Comparison of ENCODE assay signal across 7 cellular contexts in genomic region chr5:148831590-148832565, GRCh38. TPM values are rescaled to one million over a fixed set of nuclear protein-coding genes. Genes with fewer than 3 reads are reported as not detected.
DNase-seq lines count a peak whose midpoint lies in the region; ATAC-seq and TF ChIP-seq lines count a peak whose summit lies in the region.

No MANE protein-coding gene starts in this region.

- peak overlapping the region; percentile 82 for H3K27ac Mint-ChIP-seq in stimulated activated memory B cell treated with anti-CD40 and anti-IgM and Interleukin-4, amounts not matched to agents 10 μg/mL and 1 μg/mL and 100 μg/mL, for 72 hours
- H3K27ac Mint-ChIP-seq in glutamatergic neuron (ENCODE audit: unreplicated experiment), result no peak overlapping the region

- no peaks in the 10 kb centered on the region for H3K27me3 Mint-ChIP-seq in stimulated activated memory B cell treated with anti-CD40 and anti-IgM and Interleukin-4, amounts not matched to agents 10 μg/mL and 1 μg/mL and 100 μg/mL, for 72 hours
- peaks cover 4% of the 10 kb centered on the region for H3K27me3 Mint-ChIP-seq in glutamatergic neuron (ENCODE audit: unreplicated experiment)

- DNase-seq in breast epithelium (ENCODE audit: low spot score in 2 of 2), result peak in 1 of 2 donors; percentile 48
- no peak for DNase-seq in NCI-H345 (lab: John Stamatoyannopoulos, UW)
- DNase-seq in NCI-H524 treated with DMSO at 0.1 percent for 48 hours (lab: John Stamatoyannopoulos, UW), result no peak
- no peak for DNase-seq in glutamatergic neuron

- H3K4me3 ChIP-seq in breast epithelium, result peak overlapping the region in 2 of 3 donors; percentile 7 to 81

- intact Hi-C loops in breast epithelium (cut with DNase I; ENCODE audit: low total_unique reads), result no loop called here

- no peaks in the 10 kb centered on the region for H3K36me3 ChIP-seq in breast epithelium

- TF ChIP-seq POLR2A in breast epithelium (IDR thresholded peaks at IDR 0.05), result no peak

- H3K36me3 Mint-ChIP-seq in stimulated activated memory B cell treated with anti-CD40 and anti-IgM and Interleukin-4, amounts not matched to agents 10 μg/mL and 1 μg/mL and 100 μg/mL, for 72 hours, result no peaks in the 10 kb centered on the region
- H3K36me3 Mint-ChIP-seq in glutamatergic neuron (ENCODE audit: unreplicated experiment), result no peaks in the 10 kb centered on the region

- peak overlapping the region; percentile 11 to 65 for H3K27ac ChIP-seq in breast epithelium

- H3K9me3 Mint-ChIP-seq in stimulated activated memory B cell treated with anti-CD40 and anti-IgM and Interleukin-4, amounts not matched to agents 10 μg/mL and 1 μg/mL and 100 μg/mL, for 72 hours, result no peaks in the 10 kb centered on the region
- no peaks in the 10 kb centered on the region for H3K9me3 Mint-ChIP-seq in glutamatergic neuron (ENCODE audit: unreplicated experiment)

- TF ChIP-seq CTCF in breast epithelium (IDR thresholded peaks at IDR 0.05) (no peak), glutamatergic neuron (IDR thresholded peaks at IDR 0.05; ENCODE audit: partially characterized antibody, unreplicated experiment) (no peak)

- H3K9me3 ChIP-seq in breast epithelium, result no peaks in the 10 kb centered on the region

- ATAC-seq in GM19455 (IDR thresholded peaks at IDR 0.05; ENCODE audit: unreplicated experiment) (peak; percentile 86), HG03175 (IDR thresholded peaks at IDR 0.05; ENCODE audit: unreplicated experiment) (peak; percentile 89)
- peak; percentile 87 for ATAC-seq in stimulated activated memory B cell treated with anti-CD40 and anti-IgM and Interleukin-4, amounts not matched to agents 10 μg/mL and 1 μg/mL and 100 μg/mL, for 72 hours

- H3K27me3 ChIP-seq in breast epithelium, result no peaks in the 10 kb centered on the region

- H3K4me3 Mint-ChIP-seq in stimulated activated memory B cell treated with anti-CD40 and anti-IgM and Interleukin-4, amounts not matched to agents 10 μg/mL and 1 μg/mL and 100 μg/mL, for 72 hours, result peak overlapping the region; percentile 72
- H3K4me3 Mint-ChIP-seq in glutamatergic neuron (ENCODE audit: unreplicated experiment), result no peak overlapping the region

- peaks cover 97% of the 10 kb centered on the region for H3K4me1 Mint-ChIP-seq in stimulated activated memory B cell treated with anti-CD40 and anti-IgM and Interleukin-4, amounts not matched to agents 10 μg/mL and 1 μg/mL and 100 μg/mL, for 72 hours
- no peaks in the 10 kb centered on the region for H3K4me1 Mint-ChIP-seq in glutamatergic neuron (ENCODE audit: low read depth, unreplicated experiment)

- no peaks in the 10 kb centered on the region for H3K4me1 ChIP-seq in breast epithelium

RNA-seq across cellular contexts. Expression of gene ADRB2, which starts 5.5 kb away (rescaled TPM):
- total RNA-seq in breast epithelium (10 to 100 TPM in 2 of 3 donors, 1 to 10 TPM in 1; 9.5 to 41.3 (median 26.4) TPM), glutamatergic neuron (ENCODE audit: unreplicated experiment) (not detected)
